Comparison of ENCODE assay signal across 21 cellular contexts in genomic region chrX:95995600-95995999, GRCh38.
DNase-seq lines count a peak whose midpoint lies in the region; ATAC-seq and TF ChIP-seq lines count a peak whose summit lies in the region.
"Had no signal": no experiment of that assay in that cellular context is flagged by ENCODE, and none has a peak within 500 bp of the region (broad histone marks: within the 10 kb centered on the region; RNA-seq: fewer than 3 reads in every experiment).

No MANE protein-coding gene starts in this region.

- no TSS peak for BruUV-seq in A673 (replicated peaks; lab: Mats Ljungman, UMichigan)

- DNase-seq in A673 (ENCODE audit: low spot score), result peak; percentile 13
- DNase-seq in ELR (ENCODE audit: low read depth), result peak; percentile 0
- DNase-seq in RWPE2 (ENCODE audit: low spot score), result no peak
- DNase-seq in foreskin keratinocyte, result peak in 1 of 2 donors; percentile 16
- DNase-seq in tibial artery, result no peak
- DNase-seq in superior temporal gyrus (ENCODE audit: extremely low spot score), result no peak
- DNase-seq: 8988T; Caco-2; CD4-positive, CD25-positive, alpha-beta regulatory T cell; CD8-positive, alpha-beta T cell; DMS153; DND-41; GDM1; H9 had no signal

- no peaks in the 10 kb centered on the region for H3K4me1 ChIP-seq in A673 (ENCODE audit: insufficient read depth, low read length, poor library complexity, severe bottlenecking)
- H3K4me1 ChIP-seq in RWPE2 (ENCODE audit: insufficient read depth, poor library complexity, severe bottlenecking), result no peaks in the 10 kb centered on the region
- no peaks in the 10 kb centered on the region for H3K4me1 ChIP-seq in foreskin keratinocyte
- H3K4me1 ChIP-seq in tibial artery, result no peaks in the 10 kb centered on the region
- H3K4me1 ChIP-seq: A549, BLaER1, Caco-2 had no signal

- intact Hi-C loops in A673 (cut with micrococcal nuclease; ENCODE audit: unreplicated experiment), result no loop called here
- intact Hi-C loops in tibial artery (cut with DNase I; ENCODE audit: low total_unique reads), result no loop called here

- H3K27ac ChIP-seq in A673 (ENCODE audit: low read depth, low read length, poor library complexity, severe bottlenecking), result no peak overlapping the region
- H3K27ac ChIP-seq in RWPE2 (ENCODE audit: poor library complexity, severe bottlenecking), result no peak overlapping the region
- H3K27ac ChIP-seq in foreskin keratinocyte, result no peak overlapping the region
- no peak overlapping the region for H3K27ac ChIP-seq in tibial artery
- H3K27ac ChIP-seq: A549, BLaER1, C4-2B had no signal

- no peak overlapping the region for H3K4me3 ChIP-seq in A673 (ENCODE audit: low read depth, low read length, poor library complexity, severe bottlenecking)
- H3K4me3 ChIP-seq in RWPE2 (ENCODE audit: severe bottlenecking), result no peak overlapping the region
- no peak overlapping the region for H3K4me3 ChIP-seq in tibial artery
- H3K4me3 ChIP-seq: A549, BLaER1, GM12878, GM23338 had no signal

- H3K36me3 ChIP-seq in A673 (ENCODE audit: insufficient read depth, low read length, poor library complexity, severe bottlenecking), result no peaks in the 10 kb centered on the region
- no peaks in the 10 kb centered on the region for H3K36me3 ChIP-seq in RWPE2 (ENCODE audit: low read depth)
- H3K36me3 ChIP-seq in tibial artery, result no peaks in the 10 kb centered on the region
- H3K36me3 ChIP-seq: BLaER1 had no signal

- CTCF ChIA-PET in A673 (lab: Charles Lee), result no interaction called here

- TF ChIP-seq CTCF in A673 (conservative IDR thresholded peaks at IDR 0.05; ENCODE audit: low read depth, low read length) (no peak), RWPE2 (IDR thresholded peaks at IDR 0.05; ENCODE audit: poor library complexity, severe bottlenecking) (no peak), foreskin keratinocyte (conservative IDR thresholded peaks at IDR 0.05) (no peak), tibial artery (IDR thresholded peaks at IDR 0.05) (no peak)

- H3K9me3 ChIP-seq in A673 (ENCODE audit: low read depth, low read length, poor library complexity, severe bottlenecking), result no peaks in the 10 kb centered on the region
- H3K9me3 ChIP-seq in RWPE2 (ENCODE audit: severe bottlenecking), result no peaks in the 10 kb centered on the region
- H3K9me3 ChIP-seq in tibial artery, result no peaks in the 10 kb centered on the region
- H3K9me3 ChIP-seq: A549, BLaER1, Caco-2 had no signal

- ATAC-seq in RWPE2 (ENCODE audit: low read depth), result peak; percentile 42; the same call in 2 of the 3 replicates
- ATAC-seq in foreskin keratinocyte, result peak; percentile 59
- ATAC-seq in GM21360 (IDR thresholded peaks at IDR 0.05; ENCODE audit: unreplicated experiment), result no peak
- ATAC-seq: A549; CD8-positive, alpha-beta T cell; GM12878; GM23338; HCT116 had no signal

- POLR2A ChIA-PET in A673 (lab: Charles Lee; ENCODE audit: low non-redundant PET), result no interaction called here

- H3K27me3 ChIP-seq in A673 (replicated peaks; ENCODE audit: insufficient read depth, low read depth, low read length, poor library complexity) (no peaks in the 10 kb centered on the region), RWPE2 (ENCODE audit: insufficient read depth, poor library complexity, severe bottlenecking) (no peaks in the 10 kb centered on the region), foreskin keratinocyte (no peaks in the 10 kb centered on the region), tibial artery (no peaks in the 10 kb centered on the region)

Comparison
In these comparisons a context has a peak if more than half of its experiments do, and no peak if none do; other contexts are left out.
1. DNase-seq: peak in A673 (single experiment) and ELR (single experiment); none in RWPE2 (single experiment), tibial artery (0 of 2) and superior temporal gyrus (single experiment).